21 cellular contexts compared by ENCODE assay signal in genomic region chr15:68526784-68527183, GRCh38. TPM values are rescaled to one million over a fixed set of nuclear protein-coding genes. Genes with fewer than 3 reads are reported as not detected.
DNase-seq lines count a peak whose midpoint lies in the region; ATAC-seq lines count a peak whose summit lies in the region.
"Had no signal": no experiment of that assay in that cellular context is flagged by ENCODE, and none has a peak within 500 bp of the region (broad histone marks: within the 10 kb centered on the region; RNA-seq: fewer than 3 reads in every experiment).

No MANE protein-coding gene starts in this region.

- H3K9me3 ChIP-seq in GM23248 (ENCODE audit: low read depth) = no peaks in the 10 kb centered on the region
- H3K9me3 ChIP-seq: SJCRH30 had no signal

- H3K27ac Mint-ChIP-seq in naive B cell = no peak overlapping the region
- H3K27ac Mint-ChIP-seq: activated CD4-positive, alpha-beta T cell treated with anti-CD3 and anti-CD28 coated beads for 36 hours; B cell; nephron; progenitor cell of endocrine pancreas; stimulated activated naive CD8-positive, alpha-beta T cell treated with anti-CD3 and anti-CD28 coated beads, Interleukin-15, amount 100 ng/mL, for 72 hours had no signal

- no peak overlapping the region for H3K9ac ChIP-seq in GM23248

- no peaks in the 10 kb centered on the region for H3K79me2 ChIP-seq in GM23248 (ENCODE audit: insufficient read depth)

- H3K9me2 ChIP-seq in GM23248 (ENCODE audit: insufficient read depth) = no peaks in the 10 kb centered on the region

- ATAC-seq in GM18907 (IDR thresholded peaks at IDR 0.05; ENCODE audit: unreplicated experiment) = peak; percentile 48
- peak; percentile 55 to 80 for ATAC-seq in naive B cell (ENCODE audit: low read depth in 2 of 2)
- ATAC-seq: gastroesophageal sphincter, Panc1 had no signal

- peaks cover 6 to 14% (median 7%) of the 10 kb centered on the region in 3 donors for H3K27me3 Mint-ChIP-seq in naive B cell

- in situ Hi-C loops in GM23248 (cut with MboI) = no loop called here

- H3K9me3 Mint-ChIP-seq in naive B cell = peaks cover 0 to 11% (median 7%) of the 10 kb centered on the region in 7 donors

- peaks cover 34% of the 10 kb centered on the region for H3F3A ChIP-seq in GM23248 (ENCODE audit: insufficient read depth)

- DNase-seq in GM23248 (no peak), NOMO-1 treated with dmso at 0.1 percent for 144 hours (lab: John Stamatoyannopoulos, UW; ENCODE audit: unreplicated experiment) (peak; percentile 35), naive B cell (no peak), C1 segment of cervical spinal cord (lab: John Stamatoyannopoulos, UW) (no peak)
- DNase-seq in activated CD4-positive, alpha-beta T cell treated with anti-CD3 and anti-CD28 coated beads, Interleukin-2, amount 50 U/mL, for 4 hours = no peak
- no peak for DNase-seq in NK-92 treated with Interleukin-12 subunit alpha and Interleukin-12 subunit beta, amount 100 ng/mL, for 24 hours (lab: John Stamatoyannopoulos, UW)
- DNase-seq: activated CD4-positive, alpha-beta T cell treated with anti-CD3 and anti-CD28 coated beads for 36 hours; anterior cingulate cortex; left cardiac atrium; NCI-H526 treated with DMSO at 0.1 percent for 48 hours; SJCRH30; stimulated activated naive CD8-positive, alpha-beta T cell treated with anti-CD3 and anti-CD28 coated beads, Interleukin-15, amount 100 ng/mL, for 72 hours; trophoblast cell had no signal

- peak overlapping the region; percentile 48 for H2AFZ ChIP-seq in GM23248

- H3K4me1 ChIP-seq in GM23248 (ENCODE audit: insufficient read depth) = peaks cover 42% of the 10 kb centered on the region
- H3K4me1 ChIP-seq: gastroesophageal sphincter, SJCRH30 had no signal

- H3K4me3 Mint-ChIP-seq in naive B cell = no peak overlapping the region
- H3K4me3 Mint-ChIP-seq: activated CD4-positive, alpha-beta T cell treated with anti-CD3 and anti-CD28 coated beads for 36 hours; B cell; central memory CD8-positive, alpha-beta T cell; nephron; stimulated activated naive CD8-positive, alpha-beta T cell treated with anti-CD3 and anti-CD28 coated beads, Interleukin-15, amount 100 ng/mL, for 72 hours had no signal

- peaks cover 15 to 29% (median 19%) of the 10 kb centered on the region in 3 donors for H3K4me1 Mint-ChIP-seq in naive B cell

- no peaks in the 10 kb centered on the region for H4K20me1 ChIP-seq in GM23248 (ENCODE audit: insufficient read depth)

- peaks cover under 1 to 20% of the 10 kb centered on the region in 2 donors for H3K36me3 Mint-ChIP-seq in naive B cell

- H3K27ac ChIP-seq in GM23248 = peak overlapping the region; percentile 58
- H3K27ac ChIP-seq: gastroesophageal sphincter, SJCRH30 had no signal

- H3K36me3 ChIP-seq in GM23248 (ENCODE audit: low read depth) = no peaks in the 10 kb centered on the region
- H3K36me3 ChIP-seq: gastroesophageal sphincter, SJCRH30 had no signal

- WGBS in GM23248 (ENCODE audit: low coverage in 1 of 2, low lambda C conversion rate in 2 of 2, missing lambda C conversion rate in 2 of 2), 2 experiments = 76 to 86% methylated on average over 2 of the region's 2 CpGs

- no peak overlapping the region for H3K4me3 ChIP-seq in GM23248
- H3K4me3 ChIP-seq: gastroesophageal sphincter, SJCRH30, skin epidermis had no signal

- H3K27me3 ChIP-seq in GM23248 (replicated peaks; ENCODE audit: insufficient read depth) = no peaks in the 10 kb centered on the region
- H3K27me3 ChIP-seq: gastroesophageal sphincter had no signal

- H3K4me2 ChIP-seq in GM23248 (ENCODE audit: unreplicated experiment) = peak overlapping the region; percentile 37

RNA-seq across cellular contexts. Expression of gene CORO2B, which starts 52.0 kb away (rescaled TPM):
- total RNA-seq in GM23248 (2014; rRNA removed; shearing (Covaris generic)) = 7.6 and 7.7 TPM in 2 replicates
- polyA plus RNA-seq in GM23248 (2016; fragmentation: Nextera tagmentation; extraction: Ambion mirVana) = 2.7 and 3.7 TPM in 2 replicates
- 10 to 100 TPM in 1 of 6 donors, 1 to 10 TPM in 5; 3.4 to 11.3 (median 4.8) TPM for polyA plus RNA-seq in naive B cell (ENCODE audit: low read depth in 6 of 6)
- total RNA-seq: SJCRH30 had no signal
